Comparison of ENCODE assay signal across 15 cellular contexts in genomic region chr7:19610194-19610943, GRCh38.
DNase-seq lines count a peak whose midpoint lies in the region; ATAC-seq and TF ChIP-seq lines count a peak whose summit lies in the region.
"Had no signal": no experiment of that assay in that cellular context is flagged by ENCODE, and none has a peak within 500 bp of the region (broad histone marks: within the 10 kb centered on the region; RNA-seq: fewer than 3 reads in every experiment).

No MANE protein-coding gene starts in this region.

- H2AFZ ChIP-seq in IMR-90 (replicated peaks; ENCODE audit: low read length, poor library complexity): no peak overlapping the region

- H3K79me1 ChIP-seq in IMR-90 (ENCODE audit: low read depth in 1 of 2, low read length in 2 of 2): no peaks in the 10 kb centered on the region

- H3K9ac ChIP-seq in IMR-90 (ENCODE audit: low read depth, low read length): no peak overlapping the region

- no peak overlapping the region for H3K27ac ChIP-seq in right atrium auricular region
- no peak overlapping the region for H3K27ac ChIP-seq in IMR-90 (ENCODE audit: insufficient read depth, low read length)
- no peak overlapping the region for H3K27ac ChIP-seq in ovary
- H3K27ac ChIP-seq: C4-2B had no signal

- H4K91ac ChIP-seq in IMR-90 (ENCODE audit: insufficient read depth, low read depth, low read length): no peak overlapping the region

- TF ChIP-seq POLR2A in IMR-90 (IDR thresholded peaks at IDR 0.05; ENCODE audit: low read depth, low read length) (no peak), ovary (IDR thresholded peaks at IDR 0.05) (no peak)

- no peak for TF ChIP-seq CTCF in right atrium auricular region (IDR thresholded peaks at IDR 0.05)
- TF ChIP-seq CTCF in IMR-90 (conservative IDR thresholded peaks at IDR 0.05; ENCODE audit: low read depth, low read length): no peak
- no peak for TF ChIP-seq CTCF in omental fat pad (IDR thresholded peaks at IDR 0.05)
- TF ChIP-seq CTCF in ovary (IDR thresholded peaks at IDR 0.05): no peak

- ATAC-seq in Right ventricle myocardium inferior (peak; percentile 85), IMR-90 (ENCODE audit: low read depth) (no peak), omental fat pad (ENCODE audit: low FRiP score) (peak; percentile 86)

- no peak overlapping the region for H3K23ac ChIP-seq in IMR-90 (ENCODE audit: low read depth, low read length)

- intact Hi-C loops in Right ventricle myocardium inferior (cut with DNase I): no loop called here
- intact Hi-C loops in IMR-90 (cut with micrococcal nuclease): no loop called here
- intact Hi-C loops in ovary (cut with DNase I): no loop called here

- no peak overlapping the region for H2BK5ac ChIP-seq in IMR-90 (ENCODE audit: low read depth, low read length, poor library complexity, severe bottlenecking)

- in situ Hi-C loops in IMR-90 (cut with MboI; ENCODE audit: low sequenced_read_pairs): no loop called here

- no peak overlapping the region for H3K56ac ChIP-seq in IMR-90 (ENCODE audit: extremely low read depth, insufficient read depth, low read length)

- POLR2A ChIA-PET in IMR-90 (lab: Charles Lee; ENCODE audit: unreplicated experiment): no interaction called here

- dilution Hi-C loops in IMR-90 (cut with HindIII; ENCODE audit: low sequenced_read_pairs, unreplicated experiment): no loop called here

- H3K36me3 ChIP-seq in right atrium auricular region (no peaks in the 10 kb centered on the region), IMR-90 (ENCODE audit: control insufficient read depth, insufficient read depth, low read length) (no peaks in the 10 kb centered on the region), ovary (no peaks in the 10 kb centered on the region)
- H3K36me3 ChIP-seq: BE2C, HAP-1 had no signal

- no peak overlapping the region for H2BK120ac ChIP-seq in IMR-90 (ENCODE audit: low read depth, low read length)

- no peak for DNase-seq in Right ventricle myocardium inferior (ENCODE audit: missing footprints)
- no peak for DNase-seq in right atrium auricular region (ENCODE audit: low spot score)
- DNase-seq in IMR-90: no peak
- DNase-seq in NCI-H446 treated with DMSO at 0.1 percent for 48 hours (lab: John Stamatoyannopoulos, UW): peak; percentile 69
- DNase-seq in omental fat pad (ENCODE audit: low spot score): no peak
- DNase-seq in Kasumi-1 (lab: John Stamatoyannopoulos, UW): no peak
- no peak for DNase-seq in ovary
- DNase-seq: BE2C; CD4-positive, alpha-beta memory T cell; DMS153; DMS79 treated with DMSO at 0.1 percent for 48 hours; EL; GOT3 had no signal

- no peak overlapping the region for H3K14ac ChIP-seq in IMR-90 (replicated peaks; ENCODE audit: low read depth, low read length)

- H2AK5ac ChIP-seq in IMR-90 (ENCODE audit: low read depth, low read length): no peak overlapping the region

- TF ChIP-seq EP300 in ovary (IDR thresholded peaks at IDR 0.05): no peak

- no peak overlapping the region for H3K4ac ChIP-seq in IMR-90 (ENCODE audit: low read depth, low read length)

- no peak for TF ChIP-seq RAD21 in IMR-90 (IDR thresholded peaks at IDR 0.05; ENCODE audit: low read length)

- CTCF ChIA-PET in IMR-90 (lab: Yijun Ruan, JAX): no interaction called here

- no peak overlapping the region for H4K5ac ChIP-seq in IMR-90 (ENCODE audit: low read depth, low read length)

- no peak overlapping the region for H2BK20ac ChIP-seq in IMR-90 (ENCODE audit: low read depth, low read length)

- no peaks in the 10 kb centered on the region for H3K9me3 ChIP-seq in right atrium auricular region
- H3K9me3 ChIP-seq in IMR-90 (ENCODE audit: control insufficient read depth, insufficient read depth, low read length): no peaks in the 10 kb centered on the region
- H3K9me3 ChIP-seq in ovary: no peaks in the 10 kb centered on the region
- H3K9me3 ChIP-seq: BE2C, HAP-1 had no signal

- no peak overlapping the region for H2AK9ac ChIP-seq in IMR-90 (replicated peaks; ENCODE audit: low read depth, low read length, poor library complexity)

- no peaks in the 10 kb centered on the region for H3K9me1 ChIP-seq in IMR-90 (ENCODE audit: insufficient read depth, low read length)

- BruUV-seq in IMR-90 (replicated peaks; lab: Mats Ljungman, UMichigan): no TSS peak

- no peaks in the 10 kb centered on the region for H3K27me3 ChIP-seq in right atrium auricular region
- no peaks in the 10 kb centered on the region for H3K27me3 ChIP-seq in IMR-90 (ENCODE audit: control insufficient read depth, insufficient read depth, low read length)
- H3K27me3 ChIP-seq in ovary: no peaks in the 10 kb centered on the region
- H3K27me3 ChIP-seq: BE2C had no signal

- H4K8ac ChIP-seq in IMR-90 (ENCODE audit: low read depth in 2 of 2, low read length in 2 of 2): no peak overlapping the region

- H3K4me1 ChIP-seq in right atrium auricular region (no peaks in the 10 kb centered on the region), IMR-90 (ENCODE audit: control insufficient read depth, insufficient read depth, low read length) (no peaks in the 10 kb centered on the region), ovary (ENCODE audit: insufficient read depth) (no peaks in the 10 kb centered on the region)
- H3K4me1 ChIP-seq: BE2C, HAP-1 had no signal

- H3K4me3 ChIP-seq in right atrium auricular region: no peak overlapping the region
- no peak overlapping the region for H3K4me3 ChIP-seq in IMR-90 (ENCODE audit: insufficient read depth, low read depth, low read length)
- H3K4me3 ChIP-seq in ovary: no peak overlapping the region
- H3K4me3 ChIP-seq: HAP-1 had no signal

- no peaks in the 10 kb centered on the region for H4K20me1 ChIP-seq in IMR-90 (ENCODE audit: insufficient read depth, low read length)

- no peak overlapping the region for H2BK15ac ChIP-seq in IMR-90 (ENCODE audit: low read depth, low read length)

- no peak overlapping the region for H3K4me2 ChIP-seq in IMR-90 (ENCODE audit: low read depth, low read length)

- H3K18ac ChIP-seq in IMR-90 (ENCODE audit: low read depth, low read length): no peak overlapping the region

TF ChIP-seq in IMR-90, 13 proteins besides CTCF, POLR2A, EP300 and RAD21:
- peak; percentile 58; the same call in 1 of the 2 replicates for TF ChIP-seq MAFK (IDR thresholded peaks at IDR 0.05; ENCODE audit: low read depth, low read length)
- no peak for TF ChIP-seq MXI1 (IDR thresholded peaks at IDR 0.05; ENCODE audit: borderline replicate concordance, low read depth, low read length)
- TF ChIP-seq BHLHE40 (IDR thresholded peaks at IDR 0.05; ENCODE audit: low read depth, low read length): no peak
